ENCODE assay signal across 21 cellular contexts in genomic region chr11:2578006-2578933, GRCh38.
DNase-seq lines count a peak whose midpoint lies in the region; ATAC-seq, FAIRE-seq and TF ChIP-seq lines count a peak whose summit lies in the region.
"Had no signal": no experiment of that assay in that cellular context is flagged by ENCODE, and none has a peak within 500 bp of the region (broad histone marks: within the 10 kb centered on the region; RNA-seq: fewer than 3 reads in every experiment).

No MANE protein-coding gene starts in this region.

- intact Hi-C loops in transverse colon (cut with DNase I; ENCODE audit: low total_unique reads): no loop called here

- H3K4ac ChIP-seq in H1 (replicated peaks; ENCODE audit: insufficient read length, low read depth, low read length) (no peak overlapping the region), mesenchymal stem cell (ENCODE audit: low read depth in 1 of 2, low read length in 2 of 2) (no peak overlapping the region)

- TF ChIP-seq POLR2A in H1 (IDR thresholded peaks at IDR 0.05; ENCODE audit: control extremely low read depth in 1 of 2, low read depth in 2 of 2, low read length in 2 of 2) (no peak), transverse colon (IDR thresholded peaks at IDR 0.05) (no peak)

- no peaks in the 10 kb centered on the region for H3K23me2 ChIP-seq in H1 (ENCODE audit: low read depth, low read length)

- H3K27ac ChIP-seq in H1 (ENCODE audit: low read depth, low read length) (no peak overlapping the region), mesenchymal stem cell (ENCODE audit: low read length, poor library complexity, severe bottlenecking) (no peak overlapping the region), transverse colon (no peak overlapping the region)
- H3K27ac ChIP-seq: KMS-11 had no signal

- H2AK5ac ChIP-seq in H1 (ENCODE audit: low read depth, low read length) (no peak overlapping the region), mesenchymal stem cell (ENCODE audit: low read length, severe bottlenecking) (no peak overlapping the region)

- no peak for TF ChIP-seq RAD21 in H1 (IDR thresholded peaks at IDR 0.05 in 1 of 2, conservative IDR thresholded peaks at IDR 0.05 in 1 of 2; ENCODE audit: low read depth in 2 of 2, low read length in 2 of 2)

- H2BK12ac ChIP-seq in H1 (ENCODE audit: low read depth, low read length) (0 out of 2 replicates have a peak overlapping the region, but pooled peaks have one; percentile 17), mesenchymal stem cell (ENCODE audit: low read length in 2 of 2) (no peak overlapping the region)

- H4K91ac ChIP-seq in H1 (replicated peaks; ENCODE audit: insufficient read length, low read length): no peak overlapping the region
- H4K91ac ChIP-seq in mesenchymal stem cell (ENCODE audit: low read length): peak overlapping the region; percentile 8

- no peaks in the 10 kb centered on the region for H3K27me3 Mint-ChIP-seq in activated T-cell treated with anti-CD3 and anti-CD28 coated beads, Interleukin-2, amount 50 U/mL, for 4 hours (ENCODE audit: low read depth)
- H3K27me3 Mint-ChIP-seq in activated naive CD8-positive, alpha-beta T cell treated with anti-CD3 and anti-CD28 coated beads, Interleukin-2, amount 50 U/mL, for 24 hours: no peaks in the 10 kb centered on the region
- H3K27me3 Mint-ChIP-seq: naive thymus-derived CD8-positive, alpha-beta T cell; stimulated activated naive CD8-positive, alpha-beta T cell treated with anti-CD3 and anti-CD28 coated beads, Interleukin-15, amount 100 ng/mL, for 72 hours had no signal

- ATAC-seq in activated T-cell treated with anti-CD3 and anti-CD28 coated beads, Interleukin-2, amount 50 U/mL, for 4 hours: no peak
- no peak for ATAC-seq in GM18907 (IDR thresholded peaks at IDR 0.05; ENCODE audit: unreplicated experiment)
- no peak for ATAC-seq in activated naive CD8-positive, alpha-beta T cell treated with anti-CD3 and anti-CD28 coated beads, Interleukin-2, amount 50 U/mL, for 24 hours
- ATAC-seq: naive thymus-derived CD8-positive, alpha-beta T cell; Panc1 had no signal

- in situ Hi-C loops in transverse colon (cut with MboI; ENCODE audit: low pct_ligation_motif_present in 1 of 4, low pct_unique_long_range_greater_than_20kb in 1 of 4, low sequenced_read_pairs in 3 of 4): no loop called here

- H3K79me1 ChIP-seq in H1 (ENCODE audit: low read depth, low read length) (no peaks in the 10 kb centered on the region), mesenchymal stem cell (replicated peaks; ENCODE audit: low read length, poor library complexity, severe bottlenecking) (no peaks in the 10 kb centered on the region)

- H3K4me1 ChIP-seq in H1 (replicated peaks in 1 of 4; ENCODE audit: control insufficient read depth in 3 of 4, insufficient read depth in 4 of 4, low read length in 3 of 4): peaks cover 0 to 5% (median 0%) of the 10 kb centered on the region in 4 experiments; a peak in 4 of 7 replicates
- peaks cover 42% of the 10 kb centered on the region for H3K4me1 ChIP-seq in mesenchymal stem cell (ENCODE audit: control insufficient read depth, insufficient read depth, low read depth, low read length)
- H3K4me1 ChIP-seq in transverse colon: peaks cover 5 to 21% (median 17%) of the 10 kb centered on the region in 4 donors

- peaks cover 5 to 63% (median 37%) of the 10 kb centered on the region in 4 experiments for H3K27me3 ChIP-seq in H1 (replicated peaks in 1 of 4; ENCODE audit: control insufficient read depth in 3 of 4, extremely low read depth in 1 of 4, insufficient read depth in 3 of 4, low read length in 3 of 4)
- peaks cover 0 to 7% of the 10 kb centered on the region in 2 experiments for H3K27me3 ChIP-seq in mesenchymal stem cell (ENCODE audit: control insufficient read depth in 1 of 2, insufficient read depth in 1 of 2, low read length in 2 of 2)
- no peaks in the 10 kb centered on the region for H3K27me3 ChIP-seq in transverse colon

- H3K4me3 ChIP-seq in H1 (ENCODE audit: extremely low read depth in 1 of 4, insufficient read depth in 2 of 4, low read depth in 3 of 4, low read length in 4 of 4) (no peak overlapping the region), mesenchymal stem cell (ENCODE audit: insufficient read depth in 1 of 2, low read depth in 1 of 2, low read length in 2 of 2) (no peak overlapping the region), transverse colon (no peak overlapping the region)
- H3K4me3 ChIP-seq: GM23338 had no signal

- TF ChIP-seq CTCF in H1 (IDR thresholded peaks at IDR 0.05; ENCODE audit: control extremely low read depth in 1 of 3, insufficient read depth in 1 of 3, low read depth in 1 of 3, low read length in 3 of 3) (no peak), transverse colon (IDR thresholded peaks at IDR 0.05) (no peak)

- H3K4me2 ChIP-seq in H1 (ENCODE audit: insufficient read depth in 1 of 2, low read depth in 2 of 2, low read length in 2 of 2) (no peak overlapping the region), mesenchymal stem cell (ENCODE audit: low read length, poor library complexity, severe bottlenecking) (no peak overlapping the region)
- H3K4me2 ChIP-seq: GM23338, KMS-11 had no signal

- H3K9ac ChIP-seq in H1 (replicated peaks in 1 of 4; ENCODE audit: extremely low read depth in 1 of 4, low read depth in 3 of 4, low read length in 3 of 4) (no peak overlapping the region), mesenchymal stem cell (ENCODE audit: low read length) (no peak overlapping the region)
- H3K9ac ChIP-seq: KMS-11 had no signal

- peak; percentile 4 for DNase-seq in activated T-cell treated with anti-CD3 and anti-CD28 coated beads, Interleukin-2, amount 50 U/mL, for 4 hours
- no peak for DNase-seq in activated T-cell treated with anti-CD3 and anti-CD28 coated beads, Interleukin-2, amount 50 U/mL, for 48 hours
- DNase-seq in H1 (ENCODE audit: low read depth in 1 of 2, low spot score in 2 of 2) (no peak), mesenchymal stem cell (no peak), transverse colon (peak; percentile 8), A172 (ENCODE audit: low spot score) (no peak)
- no peak for DNase-seq in activated naive CD8-positive, alpha-beta T cell treated with anti-CD3 and anti-CD28 coated beads, Interleukin-2, amount 50 U/mL, for 24 hours
- DNase-seq: ACHN; central memory CD4-positive, alpha-beta T cell; kidney glomerular epithelial cell; NCI-H1436 treated with DMSO at 0.1 percent for 48 hours; NCI-H510A treated with DMSO at 0.1 percent for 48 hours had no signal

- H3K9me3 ChIP-seq in H1 (ENCODE audit: insufficient read depth in 2 of 2, low read depth in 1 of 2, low read length in 1 of 2): no peaks in the 10 kb centered on the region
- H3K9me3 ChIP-seq in mesenchymal stem cell (ENCODE audit: control insufficient read depth, low read length): no peaks in the 10 kb centered on the region
- no peaks in the 10 kb centered on the region for H3K9me3 ChIP-seq in transverse colon
- H3K9me3 ChIP-seq: Caco-2 had no signal

- H3K18ac ChIP-seq in H1 (ENCODE audit: extremely low read depth, low read length) (no peak overlapping the region), mesenchymal stem cell (ENCODE audit: low read depth in 1 of 2, low read length in 2 of 2) (no peak overlapping the region)

- no peak overlapping the region for H3K56ac ChIP-seq in H1 (replicated peaks; ENCODE audit: insufficient read length, low read depth, low read length)

- CTCF ChIA-PET in H1 (lab: Charles Lee; ENCODE audit: partially characterized antibody): interaction anchor here (0.9 to 1.8 kb wide), 3 partner anchors 9 to 307 kb away, joined by 3 to 8 read pairs (median 3); partner anchors contain the start of gene CDKN1C

- H3K36me3 ChIP-seq in H1 (ENCODE audit: control insufficient read depth in 2 of 4, insufficient read depth in 4 of 4, low read length in 3 of 4) (no peaks in the 10 kb centered on the region), mesenchymal stem cell (ENCODE audit: control insufficient read depth in 1 of 2, insufficient read depth in 2 of 2, low read depth in 1 of 2, low read length in 2 of 2) (no peaks in the 10 kb centered on the region), transverse colon (no peaks in the 10 kb centered on the region)

- H2BK120ac ChIP-seq in H1 (replicated peaks; ENCODE audit: low read depth, low read length): no peak overlapping the region
- no peak overlapping the region for H2BK120ac ChIP-seq in mesenchymal stem cell (ENCODE audit: low read depth, low read length)

- no peak for FAIRE-seq in H1 (lab: Jason Lieb, UNC)
- FAIRE-seq: GM18507 had no signal

- H3K36me3 Mint-ChIP-seq in activated T-cell treated with anti-CD3 and anti-CD28 coated beads, Interleukin-2, amount 50 U/mL, for 4 hours (ENCODE audit: insufficient read depth): no peaks in the 10 kb centered on the region
- H3K36me3 Mint-ChIP-seq in activated naive CD8-positive, alpha-beta T cell treated with anti-CD3 and anti-CD28 coated beads, Interleukin-2, amount 50 U/mL, for 24 hours (ENCODE audit: low read depth): no peaks in the 10 kb centered on the region

- no peak overlapping the region for H3K4me3 Mint-ChIP-seq in activated T-cell treated with anti-CD3 and anti-CD28 coated beads, Interleukin-2, amount 50 U/mL, for 4 hours
- no peak overlapping the region for H3K4me3 Mint-ChIP-seq in activated naive CD8-positive, alpha-beta T cell treated with anti-CD3 and anti-CD28 coated beads, Interleukin-2, amount 50 U/mL, for 24 hours
- H3K4me3 Mint-ChIP-seq: GM23338; naive thymus-derived CD8-positive, alpha-beta T cell; stimulated activated naive CD8-positive, alpha-beta T cell treated with anti-CD3 and anti-CD28 coated beads, Interleukin-15, amount 100 ng/mL, for 72 hours; T-helper 1 cell treated with Interleukin-12 subunit alpha and Interleukin-12 subunit beta and Interleukin-4 antibody, amounts not matched to agents 30 μg/mL and 1 μg/mL, for 36 hours had no signal

- no peak overlapping the region for H4K5ac ChIP-seq in H1 (ENCODE audit: insufficient read length, low read depth, low read length)

- H3K14ac ChIP-seq in H1 (ENCODE audit: insufficient read length) (no peak overlapping the region), mesenchymal stem cell (ENCODE audit: low read length in 2 of 2) (no peak overlapping the region)

- 85% methylated on average over 20 of the region's 22 CpGs; no CpG with 5 or more reads in 1 of the 2 experiments for WGBS in H1 (ENCODE audit: extremely low coverage in 1 of 2, insufficient coverage in 1 of 2, insufficient read length in 1 of 2, insufficient replicate concordance in 2 of 2, low coverage in 1 of 2, low lambda C conversion rate in 2 of 2, missing lambda C conversion rate in 1 of 2), 2 experiments
- WGBS in mesenchymal stem cell: 89% methylated on average over 22 of the region's 22 CpGs
- 89 to 96% methylated on average over 5 to 14 of the region's 22 CpGs for WGBS in transverse colon (ENCODE audit: low coverage in 1 of 2), 2 donors

- no peaks in the 10 kb centered on the region for H3K9me3 Mint-ChIP-seq in activated T-cell treated with anti-CD3 and anti-CD28 coated beads, Interleukin-2, amount 50 U/mL, for 4 hours
- H3K9me3 Mint-ChIP-seq in activated naive CD8-positive, alpha-beta T cell treated with anti-CD3 and anti-CD28 coated beads, Interleukin-2, amount 50 U/mL, for 24 hours: no peaks in the 10 kb centered on the region
- H3K9me3 Mint-ChIP-seq: GM23338; naive thymus-derived CD8-positive, alpha-beta T cell; stimulated activated naive CD8-positive, alpha-beta T cell treated with anti-CD3 and anti-CD28 coated beads, Interleukin-15, amount 100 ng/mL, for 72 hours; T-helper 1 cell treated with Interleukin-12 subunit alpha and Interleukin-12 subunit beta and Interleukin-4 antibody, amounts not matched to agents 30 μg/mL and 1 μg/mL, for 36 hours had no signal

- TF ChIP-seq EP300 in H1 (IDR thresholded peaks at IDR 0.05; ENCODE audit: borderline replicate concordance in 1 of 2, low read depth in 2 of 2, low read length in 2 of 2): no peak
- TF ChIP-seq EP300 in transverse colon (IDR thresholded peaks at IDR 0.05; ENCODE audit: low read depth): no peak

- H2BK5ac ChIP-seq in H1 (ENCODE audit: low read depth, low read length) (no peak overlapping the region), mesenchymal stem cell (ENCODE audit: low read depth, low read length, poor library complexity, severe bottlenecking) (no peak overlapping the region)

- H2AFZ ChIP-seq in H1 (ENCODE audit: low read length) (no peak overlapping the region), mesenchymal stem cell (ENCODE audit: low read depth, low read length) (no peak overlapping the region)
- H2AFZ ChIP-seq: GM23338 had no signal

- H4K8ac ChIP-seq in H1 (ENCODE audit: extremely low read depth, insufficient read depth, low read length) (no peak overlapping the region), mesenchymal stem cell (ENCODE audit: low read length) (no peak overlapping the region)

- H3K79me2 ChIP-seq in H1 (ENCODE audit: control insufficient read depth in 1 of 2, insufficient read depth in 2 of 2, low read length in 2 of 2): no peaks in the 10 kb centered on the region

- POLR2A ChIA-PET in H1 (lab: Charles Lee; ENCODE audit: partially characterized antibody): no interaction called here

- peaks cover 3% of the 10 kb centered on the region in 2 experiments for H4K20me1 ChIP-seq in H1 (replicated peaks in 1 of 2; ENCODE audit: control insufficient read depth in 1 of 2, insufficient read depth in 2 of 2, low read length in 2 of 2)

- no peak overlapping the region for H2BK20ac ChIP-seq in H1 (ENCODE audit: low read length)

- H3K27ac Mint-ChIP-seq in activated naive CD8-positive, alpha-beta T cell treated with anti-CD3 and anti-CD28 coated beads, Interleukin-2, amount 50 U/mL, for 24 hours: no peak overlapping the region
- H3K27ac Mint-ChIP-seq: GM23338; T-helper 1 cell treated with Interleukin-12 subunit alpha and Interleukin-12 subunit beta and Interleukin-4 antibody, amounts not matched to agents 30 μg/mL and 1 μg/mL, for 36 hours had no signal

- no peaks in the 10 kb centered on the region for H3K4me1 Mint-ChIP-seq in activated T-cell treated with anti-CD3 and anti-CD28 coated beads, Interleukin-2, amount 50 U/mL, for 4 hours (ENCODE audit: low read depth)
- no peaks in the 10 kb centered on the region for H3K4me1 Mint-ChIP-seq in activated naive CD8-positive, alpha-beta T cell treated with anti-CD3 and anti-CD28 coated beads, Interleukin-2, amount 50 U/mL, for 24 hours
- H3K4me1 Mint-ChIP-seq: stimulated activated naive CD8-positive, alpha-beta T cell treated with anti-CD3 and anti-CD28 coated beads, Interleukin-15, amount 100 ng/mL, for 72 hours had no signal

- peak overlapping the region; percentile 61; the same call in 1 of the 2 replicates for H2BK15ac ChIP-seq in H1 (ENCODE audit: low read length)
- no peak overlapping the region for H2BK15ac ChIP-seq in mesenchymal stem cell (ENCODE audit: low read depth, poor library complexity, severe bottlenecking)

- H3K23ac ChIP-seq in H1 (ENCODE audit: insufficient read length) (no peak overlapping the region), mesenchymal stem cell (ENCODE audit: low read length in 2 of 2) (no peak overlapping the region)

Comparison
In these comparisons a context has a peak if more than half of its experiments do, and no peak if none do; other contexts are left out.
1. DNase-seq: peak in activated T-cell treated with anti-CD3 and anti-CD28 coated beads, Interleukin-2, amount 50 U/mL, for 4 hours (single experiment) and transverse colon (single experiment); none in activated T-cell treated with anti-CD3 and anti-CD28 coated beads, Interleukin-2, amount 50 U/mL, for 48 hours (0 of 2), H1 (0 of 2), mesenchymal stem cell (single experiment), A172 (single experiment) and activated naive CD8-positive, alpha-beta T cell treated with anti-CD3 and anti-CD28 coated beads, Interleukin-2, amount 50 U/mL, for 24 hours (single experiment).